ENCODE assay signal across 8 cellular contexts in the genomic region with DNA sequence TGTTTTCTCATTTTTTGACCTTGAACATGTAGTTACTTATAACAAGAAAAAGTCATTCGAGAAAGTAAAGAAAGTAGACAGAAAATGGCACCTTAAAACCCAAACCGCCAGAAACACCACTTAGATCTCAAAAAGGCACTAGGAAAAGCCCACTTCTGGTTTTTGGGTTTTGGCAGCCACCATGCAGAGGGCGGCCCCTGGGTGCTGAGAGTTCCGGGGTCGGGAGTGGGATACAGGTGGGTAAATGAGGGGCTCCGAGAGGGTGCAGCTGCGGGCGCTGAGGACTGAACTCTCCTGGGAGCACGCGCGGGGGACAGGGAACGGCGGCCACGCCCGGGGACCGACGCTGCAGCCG. TPM values are rescaled to one million over a fixed set of nuclear protein-coding genes. Genes with fewer than 3 reads are reported as not detected.
DNase-seq lines count a peak whose midpoint lies in the region; ATAC-seq, FAIRE-seq and TF ChIP-seq lines count a peak whose summit lies in the region.

No MANE protein-coding gene starts in this region.

- peak overlapping the region; percentile 78 for H3K4me3 ChIP-seq in CD4-positive, CD25-positive, alpha-beta regulatory T cell (ENCODE audit: low read depth, low read length)
- peak overlapping the region; percentile 65 for H3K4me3 ChIP-seq in Jurkat, Clone E6-1 (ENCODE audit: low read length)
- peak overlapping the region; percentile 78 for H3K4me3 ChIP-seq in colonic mucosa

- TF ChIP-seq POLR2A in GM12892 (IDR thresholded peaks at IDR 0.05; ENCODE audit: low read depth, low read length): no peak

- no peaks in the 10 kb centered on the region for H3K36me3 ChIP-seq in CD4-positive, CD25-positive, alpha-beta regulatory T cell (ENCODE audit: control insufficient read depth, insufficient read depth, low read length)
- H3K36me3 ChIP-seq in colonic mucosa: no peaks in the 10 kb centered on the region

- peak overlapping the region; percentile 51 to 79 for H3K9ac ChIP-seq in colonic mucosa (ENCODE audit: low read depth in 2 of 2, low read length in 2 of 2)

- ATAC-seq in CD4-positive, CD25-positive, alpha-beta regulatory T cell (ENCODE audit: low read depth in 2 of 2): no peak

- no peak for FAIRE-seq in GM12892 (lab: Jason Lieb, UNC)

- H3K27ac Mint-ChIP-seq in CD4-positive, CD25-positive, alpha-beta regulatory T cell: peak overlapping the region; percentile 89 to 99 (median 91)
- peak overlapping the region; percentile 52 to 70 (median 66) for H3K27ac Mint-ChIP-seq in nephron

- in situ Hi-C loops in ACHN (cut with HindIII; ENCODE audit: low pct_ligation_motif_present, low pct_unique_long_range_greater_than_20kb, low sequenced_read_pairs): no loop called here

- H3K27me3 Mint-ChIP-seq in CD4-positive, CD25-positive, alpha-beta regulatory T cell: peaks cover 23% of the 10 kb centered on the region
- peaks cover 29% of the 10 kb centered on the region for H3K27me3 Mint-ChIP-seq in nephron (ENCODE audit: low read depth)

- peaks cover 2 to 14% (median 6%) of the 10 kb centered on the region in 4 donors for H3K4me1 Mint-ChIP-seq in CD4-positive, CD25-positive, alpha-beta regulatory T cell
- peaks cover 28% of the 10 kb centered on the region for H3K4me1 Mint-ChIP-seq in nephron

- peaks cover 12% of the 10 kb centered on the region for H3K4me1 ChIP-seq in CD4-positive, CD25-positive, alpha-beta regulatory T cell (ENCODE audit: control insufficient read depth, insufficient read depth, low read length, poor library complexity, severe bottlenecking)
- H3K4me1 ChIP-seq in colonic mucosa: no peaks in the 10 kb centered on the region

- no peaks in the 10 kb centered on the region for H3K9me3 ChIP-seq in CD4-positive, CD25-positive, alpha-beta regulatory T cell (ENCODE audit: control insufficient read depth in 2 of 2, low read length in 2 of 2)
- H3K9me3 ChIP-seq in colonic mucosa: no peaks in the 10 kb centered on the region

- H3K9me3 Mint-ChIP-seq in CD4-positive, CD25-positive, alpha-beta regulatory T cell: peaks cover 0 to 10% (median 3%) of the 10 kb centered on the region in 7 donors
- peaks cover 8% of the 10 kb centered on the region for H3K9me3 Mint-ChIP-seq in nephron

- no peak for DNase-seq in CD4-positive, CD25-positive, alpha-beta regulatory T cell
- DNase-seq in Jurkat, Clone E6-1 (ENCODE audit: low read depth, low spot score): no peak
- no peak for DNase-seq in colonic mucosa
- no peak for DNase-seq in ACHN
- no peak for DNase-seq in stimulated activated CD4-positive, alpha-beta T cell treated with anti-CD3 and anti-CD28 coated beads, Interleukin-2, amount 100 ng/mL, for 24 hours
- no peak for DNase-seq in GM12892 (ENCODE audit: insufficient read length)
- no peak for DNase-seq in NCI-H2029 treated with DMSO at 0.1 percent for 48 hours (lab: John Stamatoyannopoulos, UW)

- H3K27ac ChIP-seq in CD4-positive, CD25-positive, alpha-beta regulatory T cell (ENCODE audit: insufficient read depth, low read length, poor library complexity, severe bottlenecking): peak overlapping the region; percentile 74
- H3K27ac ChIP-seq in colonic mucosa: peak overlapping the region; percentile 22

- peak overlapping the region; percentile 91 to 94 (median 93) for H3K4me3 Mint-ChIP-seq in CD4-positive, CD25-positive, alpha-beta regulatory T cell
- peak overlapping the region; percentile 84 to 89 (median 84) for H3K4me3 Mint-ChIP-seq in nephron

- TF ChIP-seq CTCF in colonic mucosa (IDR thresholded peaks at IDR 0.05) (no peak), nephron (IDR thresholded peaks at IDR 0.05; ENCODE audit: unreplicated experiment in 3 of 3) (no peak)

- peaks cover 5% of the 10 kb centered on the region for H3K36me3 Mint-ChIP-seq in CD4-positive, CD25-positive, alpha-beta regulatory T cell
- H3K36me3 Mint-ChIP-seq in nephron (ENCODE audit: low read depth): peaks cover 9% of the 10 kb centered on the region

- intact Hi-C loops in colonic mucosa (cut with DNase I): loop anchor here (5.0 to 10.0 kb wide), 2 partner anchors 37 to 239 kb away; no protein-coding TSS in a partner anchor

- no peaks in the 10 kb centered on the region for H3K27me3 ChIP-seq in CD4-positive, CD25-positive, alpha-beta regulatory T cell (ENCODE audit: control insufficient read depth, insufficient read depth, low read length)
- H3K27me3 ChIP-seq in colonic mucosa: no peaks in the 10 kb centered on the region

RNA-seq across cellular contexts. Expression of a gene that starts 49.2 kb away (rescaled TPM):
- total RNA-seq in CD4-positive, CD25-positive, alpha-beta regulatory T cell: 10.1 TPM
- polyA plus RNA-seq in CD4-positive, CD25-positive, alpha-beta regulatory T cell: 10 to 100 TPM in 3 of 4 donors, 1 to 10 TPM in 1; 8.7 to 14.2 (median 10.4) TPM
- polyA plus RNA-seq in Jurkat, Clone E6-1 (2012; ENCODE audit: insufficient read depth, insufficient read length): 5.4 TPM
- total RNA-seq in colonic mucosa: 10 to 100 TPM; 10.8 to 11.9 TPM
- 2.9 TPM for polyA plus RNA-seq in GM12892 (2012; ENCODE audit: missing spikeins)
